In genomic region chr5:69030663-69031062, GRCh38 we compare ENCODE assay signal across 23 cellular contexts.
DNase-seq lines count a peak whose midpoint lies in the region; ATAC-seq and TF ChIP-seq lines count a peak whose summit lies in the region.
"Had no signal": no experiment of that assay in that cellular context is flagged by ENCODE, and none has a peak within 500 bp of the region (broad histone marks: within the 10 kb centered on the region; RNA-seq: fewer than 3 reads in every experiment).

No MANE protein-coding gene starts in this region.

- no peak for TF ChIP-seq CTCF in astrocyte of the spinal cord (IDR thresholded peaks at IDR 0.05; ENCODE audit: low read depth, low read length)

- in situ Hi-C loops in astrocyte of the spinal cord (cut with HindIII; ENCODE audit: low sequenced_read_pairs): no loop called here

- H3K27ac ChIP-seq in temporal lobe (ENCODE audit: low read depth, low read length): peak overlapping the region; percentile 2
- H3K27ac ChIP-seq: C4-2B, epithelial cell of prostate, hepatocyte, SJSA1, spleen, stomach, upper lobe of right lung had no signal

- DNase-seq in NCI-H345 (lab: John Stamatoyannopoulos, UW): peak; percentile 24
- no peak for DNase-seq in NCI-H345 treated with DMSO at 0.1 percent for 48 hours (lab: John Stamatoyannopoulos, UW; ENCODE audit: unreplicated experiment)
- peak; percentile 89 for DNase-seq in NCI-H69 (lab: John Stamatoyannopoulos, UW)
- peak; percentile 9 for DNase-seq in astrocyte of the spinal cord (ENCODE audit: low read depth, low spot score)
- no peak for DNase-seq in glomerular visceral epithelial cell (ENCODE audit: extremely low spot score)
- DNase-seq: activated B cell treated with CpG ODN at 0.5 μM for 24 hours; activated CD4-positive, alpha-beta memory T cell treated with anti-CD3 and anti-CD28 coated beads for 36 hours; activated gamma-delta T cell; dermis blood vessel endothelial cell; NCI-H2171; spleen; stimulated activated CD4-positive, alpha-beta T cell treated with anti-CD3 and anti-CD28 coated beads, Interleukin-4, amount 100 ng/mL, for 24 hours; stomach; upper lobe of right lung had no signal

- ATAC-seq in GM21529 (IDR thresholded peaks at IDR 0.05; ENCODE audit: unreplicated experiment) (no peak), HG02840 (IDR thresholded peaks at IDR 0.05; ENCODE audit: low FRiP score, unreplicated experiment) (no peak)
- ATAC-seq: Panc1, upper lobe of right lung had no signal

- no peak overlapping the region for H3K4me3 ChIP-seq in astrocyte of the spinal cord (ENCODE audit: low read depth, low read length)
- H3K4me3 ChIP-seq: adrenal gland, hepatocyte, SJSA1, spleen, stomach, upper lobe of right lung had no signal

Comparison
In these comparisons a context has a peak if more than half of its experiments do, and no peak if none do; other contexts are left out.
1. DNase-seq: peak in NCI-H345 (single experiment), NCI-H69 (single experiment) and astrocyte of the spinal cord (single experiment); none in NCI-H345 treated with DMSO at 0.1 percent for 48 hours (single experiment) and glomerular visceral epithelial cell (single experiment).